Comparison of ENCODE assay signal across 30 cellular contexts in genomic region chr18:26526966-26527234, GRCh38.
"Had no signal": no experiment of that assay in that cellular context is flagged by ENCODE, and none has a peak within 500 bp of the region (broad histone marks: within the 10 kb centered on the region; RNA-seq: fewer than 3 reads in every experiment).

No MANE protein-coding gene starts in this region.

- ATAC-seq: activated T-cell treated with anti-CD3 and anti-CD28 coated beads, Interleukin-2, amount 50 U/mL, for 4 hours; activated T-helper 17 cell treated with anti-CD3 and anti-CD28 coated beads, Interleukin-2, amount 50 U/mL, for 72 hours; effector memory CD8-positive, alpha-beta T cell; gastrocnemius medialis; natural killer cell; sciatic nerve; stimulated activated naive B cell treated with anti-CD40 and anti-IgM and Interleukin-4, amounts not matched to agents 10 μg/mL and 1 μg/mL and 100 μg/mL, for 72 hours; upper lobe of right lung had no signal

- H3K27me3 Mint-ChIP-seq: activated CD4-positive, alpha-beta memory T cell treated with anti-CD3 and anti-CD28 coated beads, Interleukin-2, amount 10 ng/mL, durations not matched to agents 7 days and 5 days; activated CD4-positive, alpha-beta T cell treated with anti-CD3 and anti-CD28 coated beads, Interleukin-2, amount 10 ng/mL, durations not matched to agents 24 days and 14 days; activated T-helper 17 cell treated with anti-CD3 and anti-CD28 coated beads, Interleukin-2, amount 50 U/mL, for 72 hours; effector memory CD8-positive, alpha-beta T cell; stimulated activated naive B cell treated with anti-CD40 and anti-IgM and Interleukin-4, amounts not matched to agents 10 μg/mL and 1 μg/mL and 100 μg/mL, for 72 hours had no signal

- H3K4me3 Mint-ChIP-seq: activated CD4-positive, alpha-beta memory T cell treated with anti-CD3 and anti-CD28 coated beads, Interleukin-2, amount 10 ng/mL, durations not matched to agents 7 days and 5 days; activated CD4-positive, alpha-beta T cell treated with anti-CD3 and anti-CD28 coated beads, Interleukin-2, amount 10 ng/mL, durations not matched to agents 24 days and 14 days; activated T-cell treated with anti-CD3 and anti-CD28 coated beads, Interleukin-2, amount 50 U/mL, for 4 hours; activated T-helper 17 cell treated with anti-CD3 and anti-CD28 coated beads, Interleukin-2, amount 50 U/mL, for 72 hours; effector memory CD8-positive, alpha-beta T cell; natural killer cell; stimulated activated naive B cell treated with anti-CD40 and anti-IgM and Interleukin-4, amounts not matched to agents 10 μg/mL and 1 μg/mL and 100 μg/mL, for 72 hours; T-helper 1 cell treated with Interleukin-12 subunit alpha and Interleukin-12 subunit beta and Interleukin-4 antibody, amounts not matched to agents 30 μg/mL and 1 μg/mL, for 36 hours had no signal

- H3K4me1 Mint-ChIP-seq: activated CD4-positive, alpha-beta memory T cell treated with anti-CD3 and anti-CD28 coated beads, Interleukin-2, amount 10 ng/mL, durations not matched to agents 7 days and 5 days; activated CD4-positive, alpha-beta T cell treated with anti-CD3 and anti-CD28 coated beads, Interleukin-2, amount 10 ng/mL, durations not matched to agents 24 days and 14 days had no signal

- H3K9me3 ChIP-seq: gastrocnemius medialis, left ventricle myocardium inferior, stomach, thyroid gland, upper lobe of right lung had no signal

- FAIRE-seq: astrocyte had no signal

- H3K27me3 ChIP-seq: brain microvascular endothelial cell, dorsolateral prefrontal cortex, gastrocnemius medialis, stomach, thyroid gland, upper lobe of right lung had no signal

- H3K4me1 ChIP-seq: stomach, upper lobe of right lung had no signal

- H3K9me3 Mint-ChIP-seq: activated CD4-positive, alpha-beta memory T cell treated with anti-CD3 and anti-CD28 coated beads, Interleukin-2, amount 10 ng/mL, durations not matched to agents 7 days and 5 days; activated CD4-positive, alpha-beta T cell treated with anti-CD3 and anti-CD28 coated beads, Interleukin-2, amount 10 ng/mL, durations not matched to agents 24 days and 14 days; activated T-cell treated with anti-CD3 and anti-CD28 coated beads, Interleukin-2, amount 50 U/mL, for 4 hours; activated T-helper 17 cell treated with anti-CD3 and anti-CD28 coated beads, Interleukin-2, amount 50 U/mL, for 72 hours; effector memory CD8-positive, alpha-beta T cell; natural killer cell; stimulated activated naive B cell treated with anti-CD40 and anti-IgM and Interleukin-4, amounts not matched to agents 10 μg/mL and 1 μg/mL and 100 μg/mL, for 72 hours; T-helper 1 cell treated with Interleukin-12 subunit alpha and Interleukin-12 subunit beta and Interleukin-4 antibody, amounts not matched to agents 30 μg/mL and 1 μg/mL, for 36 hours had no signal

- DNase-seq: activated CD4-positive, alpha-beta memory T cell treated with anti-CD3 and anti-CD28 coated beads, Interleukin-2, amount 10 ng/mL, durations not matched to agents 7 days and 5 days; activated CD4-positive, alpha-beta T cell treated with anti-CD3 and anti-CD28 coated beads, Interleukin-2, amount 10 ng/mL, durations not matched to agents 24 days and 14 days; activated CD4-positive, CD25-positive, alpha-beta regulatory T cell treated with anti-CD3 and anti-CD28 coated beads, Interleukin-2, amount 50 U/mL, for 72 hours; activated CD8-positive, alpha-beta memory T cell treated with anti-CD3 and anti-CD28 coated beads, Interleukin-2, amount 50 U/mL, for 48 hours; activated gamma-delta T cell treated with Interleukin-2 at 50 U/mL for 16 hours; activated naive CD4-positive, alpha-beta T cell treated with anti-CD3 and anti-CD28 coated beads, Interleukin-2, amount 50 U/mL, for 16 hours; activated T-cell treated with anti-CD3 and anti-CD28 coated beads, Interleukin-2, amount 50 U/mL, for 4 hours; amniotic stem cell; brain microvascular endothelial cell; dorsolateral prefrontal cortex; effector memory CD8-positive, alpha-beta T cell; erythroblast; gastrocnemius medialis; hippocampal formation; left ventricle myocardium inferior; midbrain; natural killer cell; stimulated activated CD4-positive, alpha-beta T cell treated with anti-CD3 and anti-CD28 coated beads, Interleukin-2, amount 100 ng/mL, for 24 hours; stimulated activated naive B cell treated with anti-CD40 and anti-IgM and Interleukin-4, amounts not matched to agents 10 μg/mL and 1 μg/mL and 100 μg/mL, for 72 hours; stomach; T-helper 9 cell; thyroid gland; upper lobe of right lung; WERI-Rb-1 had no signal

- H3K27ac ChIP-seq: brain microvascular endothelial cell, coronary artery, gastrocnemius medialis, left ventricle myocardium inferior, skin epidermis, stomach, thyroid gland, upper lobe of right lung, WERI-Rb-1 had no signal

- H3K36me3 ChIP-seq: brain microvascular endothelial cell, gastrocnemius medialis, left ventricle myocardium inferior, stomach, thyroid gland, upper lobe of right lung, WERI-Rb-1 had no signal

- H3K27ac Mint-ChIP-seq: activated CD4-positive, alpha-beta memory T cell treated with anti-CD3 and anti-CD28 coated beads, Interleukin-2, amount 10 ng/mL, durations not matched to agents 7 days and 5 days; activated CD4-positive, alpha-beta T cell treated with anti-CD3 and anti-CD28 coated beads, Interleukin-2, amount 10 ng/mL, durations not matched to agents 24 days and 14 days; activated T-helper 17 cell treated with anti-CD3 and anti-CD28 coated beads, Interleukin-2, amount 50 U/mL, for 72 hours; effector memory CD8-positive, alpha-beta T cell; natural killer cell; stimulated activated naive B cell treated with anti-CD40 and anti-IgM and Interleukin-4, amounts not matched to agents 10 μg/mL and 1 μg/mL and 100 μg/mL, for 72 hours; T-helper 1 cell treated with Interleukin-12 subunit alpha and Interleukin-12 subunit beta and Interleukin-4 antibody, amounts not matched to agents 30 μg/mL and 1 μg/mL, for 36 hours had no signal

- H3K4me3 ChIP-seq: coronary artery, dorsolateral prefrontal cortex, gastrocnemius medialis, left ventricle myocardium inferior, skin epidermis, stomach, thyroid gland, upper lobe of right lung had no signal

- H3K36me3 Mint-ChIP-seq: natural killer cell; stimulated activated naive B cell treated with anti-CD40 and anti-IgM and Interleukin-4, amounts not matched to agents 10 μg/mL and 1 μg/mL and 100 μg/mL, for 72 hours had no signal
